In genomic region chr1:156626079-156626438, GRCh38 we compare ENCODE assay signal across 16 cellular contexts. TPM values are rescaled to one million over a fixed set of nuclear protein-coding genes. Genes with fewer than 3 reads are reported as not detected.
A peak's percentile ranks its signal among the peaks of the same experiment; 100 is the strongest.
DNase-seq lines count a peak whose midpoint lies in the region; ATAC-seq, FAIRE-seq and TF ChIP-seq lines count a peak whose summit lies in the region.
"Had no signal": no experiment of that assay in that cellular context is flagged by ENCODE, and none has a peak within 500 bp of the region (broad histone marks: within the 10 kb centered on the region; RNA-seq: fewer than 3 reads in every experiment).

No MANE protein-coding gene starts in this region.

- no peak overlapping the region for H3K4ac ChIP-seq in H9 (ENCODE audit: low read depth, low read length)

- H3K9ac ChIP-seq in H9 (ENCODE audit: extremely low read depth, insufficient read length, low read length) (no peak overlapping the region), astrocyte (ENCODE audit: low read length) (no peak overlapping the region)
- H3K9ac ChIP-seq: GM23248 had no signal

- no peak overlapping the region for H3K4me3 ChIP-seq in CD4-positive, CD25-positive, alpha-beta regulatory T cell (ENCODE audit: low read depth, low read length)
- no peak overlapping the region for H3K4me3 ChIP-seq in astrocyte (ENCODE audit: insufficient read depth, low read depth, low read length)
- H3K4me3 ChIP-seq: GM23248 had no signal

- no peak for FAIRE-seq in astrocyte (lab: Jason Lieb, UNC)
- FAIRE-seq: keratinocyte had no signal

- no peaks in the 10 kb centered on the region for H3K36me3 ChIP-seq in CD4-positive, CD25-positive, alpha-beta regulatory T cell (ENCODE audit: control insufficient read depth, insufficient read depth, low read length)
- H3K36me3 ChIP-seq in astrocyte (ENCODE audit: insufficient read depth, low read length), result no peaks in the 10 kb centered on the region
- H3K36me3 ChIP-seq: gastroesophageal sphincter, vagina had no signal

- H4K91ac ChIP-seq in H9 (ENCODE audit: insufficient read length, low read depth, low read length), result no peak overlapping the region

- no peaks in the 10 kb centered on the region for H3K36me3 Mint-ChIP-seq in CD4-positive, CD25-positive, alpha-beta regulatory T cell
- H3K36me3 Mint-ChIP-seq in H9 (ENCODE audit: insufficient read depth in 1 of 3, low read depth in 3 of 3), result no peaks in the 10 kb centered on the region
- no peaks in the 10 kb centered on the region for H3K36me3 Mint-ChIP-seq in astrocyte (ENCODE audit: low read depth, unreplicated experiment)
- H3K36me3 Mint-ChIP-seq in natural killer cell, result no peaks in the 10 kb centered on the region

- H3K79me1 ChIP-seq in H9 (ENCODE audit: insufficient read depth, low read depth, low read length, poor library complexity, severe bottlenecking), result no peaks in the 10 kb centered on the region

- DNase-seq in CD4-positive, CD25-positive, alpha-beta regulatory T cell, result no peak
- DNase-seq in H9, result no peak
- no peak for DNase-seq in astrocyte (ENCODE audit: low read depth)
- DNase-seq in natural killer cell, result no peak
- no peak for DNase-seq in posterior vena cava (ENCODE audit: low spot score)
- DNase-seq in germinal center (ENCODE audit: low spot score), result no peak
- no peak for DNase-seq in NCI-H524 treated with DMSO at 0.1 percent for 48 hours (lab: John Stamatoyannopoulos, UW)
- DNase-seq in GOT3 (lab: John Stamatoyannopoulos, UW), result no peak
- DNase-seq: NCI-H1436 treated with DMSO at 0.1 percent for 48 hours had no signal

- H4K8ac ChIP-seq in H9 (replicated peaks; ENCODE audit: insufficient read length, low read depth, low read length), result no peak overlapping the region

- no peak overlapping the region for H3K27ac Mint-ChIP-seq in CD4-positive, CD25-positive, alpha-beta regulatory T cell
- H3K27ac Mint-ChIP-seq in H9 (no peak overlapping the region), astrocyte (ENCODE audit: unreplicated experiment) (no peak overlapping the region), natural killer cell (no peak overlapping the region)
- H3K27ac Mint-ChIP-seq: activated CD4-positive, alpha-beta T cell treated with anti-CD3 and anti-CD28 coated beads for 36 hours had no signal

- no peak overlapping the region for H2BK15ac ChIP-seq in H9 (ENCODE audit: low read depth, low read length)

- no peak overlapping the region for H3K14ac ChIP-seq in H9 (ENCODE audit: insufficient read depth, low read length)

- H3K27me3 Mint-ChIP-seq in CD4-positive, CD25-positive, alpha-beta regulatory T cell, result peaks cover 66% of the 10 kb centered on the region
- H3K27me3 Mint-ChIP-seq in H9 (ENCODE audit: low read depth) (peaks cover 88% of the 10 kb centered on the region), astrocyte (ENCODE audit: low read depth, unreplicated experiment) (peaks cover 59% of the 10 kb centered on the region), natural killer cell (ENCODE audit: low read depth in 2 of 2) (peaks cover 51 to 55% of the 10 kb centered on the region in 2 donors)

- ATAC-seq in CD4-positive, CD25-positive, alpha-beta regulatory T cell (ENCODE audit: low read depth in 2 of 2), result no peak
- ATAC-seq in natural killer cell, result no peak

- no peak overlapping the region for H2BK12ac ChIP-seq in H9 (ENCODE audit: insufficient read length, low read depth, low read length)

- TF ChIP-seq CTCF in H9 (conservative IDR thresholded peaks at IDR 0.05) (no peak; the same call in 1 of the 3 replicates), astrocyte (IDR thresholded peaks at IDR 0.05; ENCODE audit: insufficient read depth, low read depth, low read length) (no peak), natural killer cell (IDR thresholded peaks at IDR 0.05) (peak; percentile 67)

- H2BK120ac ChIP-seq in H9 (ENCODE audit: low read depth, low read length, poor library complexity, severe bottlenecking), result no peak overlapping the region

- no peak overlapping the region for H2AFZ ChIP-seq in H9 (ENCODE audit: low read length)
- no peak overlapping the region for H2AFZ ChIP-seq in astrocyte (ENCODE audit: low read depth, low read length)
- H2AFZ ChIP-seq: GM23248 had no signal

- no peak overlapping the region for H2BK20ac ChIP-seq in H9 (ENCODE audit: low read depth, low read length, poor library complexity, severe bottlenecking)

- peak overlapping the region; percentile 70 to 90 (median 84) for H3K4me3 Mint-ChIP-seq in CD4-positive, CD25-positive, alpha-beta regulatory T cell
- peak overlapping the region in 1 of 2 experiments; percentile 86; a peak in 2 of 5 replicates for H3K4me3 Mint-ChIP-seq in H9
- peak overlapping the region; percentile 73 for H3K4me3 Mint-ChIP-seq in astrocyte (ENCODE audit: unreplicated experiment)
- H3K4me3 Mint-ChIP-seq in natural killer cell, result peak overlapping the region; percentile 83

- H3K9me3 Mint-ChIP-seq in CD4-positive, CD25-positive, alpha-beta regulatory T cell, result peaks cover 0 to 2% (median 0%) of the 10 kb centered on the region in 7 donors
- H3K9me3 Mint-ChIP-seq in H9, result no peaks in the 10 kb centered on the region; a peak in 1 of 5 replicates
- H3K9me3 Mint-ChIP-seq in astrocyte (ENCODE audit: unreplicated experiment), result no peaks in the 10 kb centered on the region
- H3K9me3 Mint-ChIP-seq in natural killer cell, result no peaks in the 10 kb centered on the region

- no peak overlapping the region for H4K5ac ChIP-seq in H9 (ENCODE audit: insufficient read length, low read depth, low read length)

- no peak overlapping the region for H3K23ac ChIP-seq in H9 (ENCODE audit: insufficient read length, low read depth, low read length)

- H3K27me3 ChIP-seq in CD4-positive, CD25-positive, alpha-beta regulatory T cell (ENCODE audit: control insufficient read depth, insufficient read depth, low read length), result peaks cover 22% of the 10 kb centered on the region
- H3K27me3 ChIP-seq in H9 (ENCODE audit: insufficient read depth, low read length) (peaks cover 21% of the 10 kb centered on the region), astrocyte (ENCODE audit: insufficient read depth, low read length) (peaks cover 46% of the 10 kb centered on the region)

- peaks cover 20% of the 10 kb centered on the region for H3K4me1 ChIP-seq in CD4-positive, CD25-positive, alpha-beta regulatory T cell (ENCODE audit: control insufficient read depth, insufficient read depth, low read length, poor library complexity, severe bottlenecking)
- H3K4me1 ChIP-seq in H9 (ENCODE audit: insufficient read depth, low read length), result no peaks in the 10 kb centered on the region
- peaks cover 6% of the 10 kb centered on the region for H3K4me1 ChIP-seq in astrocyte (ENCODE audit: insufficient read depth, low read length)

- no peak overlapping the region for H3T11ph ChIP-seq in H9 (ENCODE audit: low read length)

- H3K27ac ChIP-seq in CD4-positive, CD25-positive, alpha-beta regulatory T cell (ENCODE audit: insufficient read depth, low read length, poor library complexity, severe bottlenecking), result no peak overlapping the region
- no peak overlapping the region for H3K27ac ChIP-seq in H9 (ENCODE audit: insufficient read length, low read depth, low read length)
- no peak overlapping the region for H3K27ac ChIP-seq in astrocyte (ENCODE audit: low read depth, low read length)
- H3K27ac ChIP-seq: GM23248 had no signal

- no peak overlapping the region for H2BK5ac ChIP-seq in H9 (ENCODE audit: insufficient read length, low read length)

- no CpG with 5 or more reads among the region's 4 CpGs for WGBS in H9 (ENCODE audit: extremely low coverage, insufficient read length, low lambda C conversion rate)

- H4K20me1 ChIP-seq in H9 (ENCODE audit: control insufficient read depth, insufficient read depth, insufficient read length) (no peaks in the 10 kb centered on the region), astrocyte (ENCODE audit: insufficient read depth, low read length) (no peaks in the 10 kb centered on the region)

- H3K56ac ChIP-seq in H9 (ENCODE audit: insufficient read length, low read depth, low read length), result no peak overlapping the region

- H3K79me2 ChIP-seq in H9 (ENCODE audit: insufficient read depth, low read length) (no peaks in the 10 kb centered on the region), astrocyte (ENCODE audit: insufficient read depth, low read length) (no peaks in the 10 kb centered on the region)

- H2AK5ac ChIP-seq in H9 (ENCODE audit: insufficient read length, low read length), result no peak overlapping the region

- H3K18ac ChIP-seq in H9 (ENCODE audit: insufficient read length, low read depth, low read length), result no peak overlapping the region

- H3K23me2 ChIP-seq in H9 (ENCODE audit: insufficient read length, low read depth, low read length, poor library complexity, severe bottlenecking), result peaks cover 19% of the 10 kb centered on the region

- H3K4me2 ChIP-seq in H9 (ENCODE audit: insufficient read depth, insufficient read length, low read length) (peak overlapping the region; percentile 56), astrocyte (ENCODE audit: low read length) (no peak overlapping the region)

- intact Hi-C loops in natural killer cell (cut with micrococcal nuclease) (loop anchor here (1.0 to 5.0 kb wide), 3 partner anchors 31 to 99 kb away; partner anchors contain the start of gene NES), posterior vena cava (cut with DNase I) (loop anchor here in 1 of 2 donors (2.0 kb wide), 1 partner anchor 31 kb away; no protein-coding TSS in a partner anchor)

- peaks cover 3 to 20% (median 6%) of the 10 kb centered on the region in 4 donors for H3K4me1 Mint-ChIP-seq in CD4-positive, CD25-positive, alpha-beta regulatory T cell
- H3K4me1 Mint-ChIP-seq in H9 (peaks cover 6 to 7% of the 10 kb centered on the region in 2 experiments), astrocyte (ENCODE audit: low read depth, unreplicated experiment) (peaks cover 3% of the 10 kb centered on the region), natural killer cell (peaks cover 7 to 8% of the 10 kb centered on the region in 2 donors)

- no peaks in the 10 kb centered on the region for H3K9me3 ChIP-seq in CD4-positive, CD25-positive, alpha-beta regulatory T cell (ENCODE audit: control insufficient read depth in 2 of 2, low read length in 2 of 2)
- H3K9me3 ChIP-seq in H9 (ENCODE audit: control insufficient read depth, low read depth, low read length), result no peaks in the 10 kb centered on the region
- H3K9me3 ChIP-seq in astrocyte (ENCODE audit: insufficient read depth, low read depth, low read length), result no peaks in the 10 kb centered on the region
- H3K9me3 ChIP-seq: gastroesophageal sphincter, vagina had no signal

RNA-seq across cellular contexts. Expression of gene HAPLN2, which starts 6.8 kb away (rescaled TPM):
- total RNA-seq in CD4-positive, CD25-positive, alpha-beta regulatory T cell, result not detected
- polyA plus RNA-seq in CD4-positive, CD25-positive, alpha-beta regulatory T cell, result not detected
- 0.44 and 0.46 TPM in 2 replicates for total RNA-seq in H9 (2021)
- total RNA-seq in astrocyte, result not detected in 2 replicates
- not detected for total RNA-seq in natural killer cell
- total RNA-seq in posterior vena cava, result 1 to 10 TPM; 4.4 to 8.7 TPM
- total RNA-seq: GM23248; renal cortical epithelial cell; T-helper 1 cell treated with Interleukin-12 subunit alpha and Interleukin-12 subunit beta and Interleukin-4 antibody, amounts not matched to agents 30 ng/mL and 1 ng/mL, for 36 hours; vagina had no signal
- polyA plus RNA-seq: GM23248, keratinocyte had no signal

RNA-seq across cellular contexts. Expression of gene BCAN, which starts 15.9 kb away (rescaled TPM):
- total RNA-seq in CD4-positive, CD25-positive, alpha-beta regulatory T cell, result not detected
- polyA plus RNA-seq in CD4-positive, CD25-positive, alpha-beta regulatory T cell, result not detected
- total RNA-seq in H9 (2021), result 0.88 and 1.2 TPM in 2 replicates
- total RNA-seq in astrocyte, result 0.29 and 0.41 TPM in 2 replicates
- under 1 TPM; 0.18 to 0.25 (median 0.19) TPM for total RNA-seq in natural killer cell
- under 1 TPM; 0.29 to 0.60 TPM for total RNA-seq in posterior vena cava
- total RNA-seq: activated CD4-positive, alpha-beta T cell treated with anti-CD3 and anti-CD28 coated beads for 36 hours; GM23248; T-helper 1 cell treated with Interleukin-12 subunit alpha and Interleukin-12 subunit beta and Interleukin-4 antibody, amounts not matched to agents 30 ng/mL and 1 ng/mL, for 36 hours had no signal
- polyA plus RNA-seq: GM23248, keratinocyte had no signal

RNA-seq across cellular contexts. Expression of gene GPATCH4, which starts 24.8 kb away (rescaled TPM):
- 27.5 TPM for total RNA-seq in CD4-positive, CD25-positive, alpha-beta regulatory T cell
- 10 to 100 TPM; 20.2 to 34.6 (median 27.6) TPM for polyA plus RNA-seq in CD4-positive, CD25-positive, alpha-beta regulatory T cell
- 64.6 and 71.7 TPM in 2 replicates for total RNA-seq in H9 (2021)
- 20.6 and 22.8 TPM in 2 replicates for total RNA-seq in astrocyte
- total RNA-seq in natural killer cell, result 10 to 100 TPM; 19.3 to 27.3 (median 22.1) TPM
- total RNA-seq in posterior vena cava, result 10 to 100 TPM; 28.3 to 37.7 TPM

RNA-seq across cellular contexts. Expression of gene NAXE, which starts 34.5 kb away (rescaled TPM):
- 29.2 TPM for total RNA-seq in CD4-positive, CD25-positive, alpha-beta regulatory T cell
- 100 to 1,000 TPM in 1 of 4 donors, 10 to 100 TPM in 3; 87.3 to 102 (median 92.2) TPM for polyA plus RNA-seq in CD4-positive, CD25-positive, alpha-beta regulatory T cell
- total RNA-seq in H9 (2021) (96.6 and 100 TPM in 2 replicates), astrocyte (48.5 and 51.1 TPM in 2 replicates), natural killer cell (10 to 100 TPM; 32.6 to 52.5 (median 36.6) TPM), posterior vena cava (10 to 100 TPM; 62.5 to 82.1 TPM)

RNA-seq across cellular contexts. Expression of gene TTC24, which starts 46.5 kb away (rescaled TPM):
- total RNA-seq in CD4-positive, CD25-positive, alpha-beta regulatory T cell, result 2.3 TPM
- polyA plus RNA-seq in CD4-positive, CD25-positive, alpha-beta regulatory T cell, result under 1 TPM in 3 of 4 donors, not detected in 1; 0.34 to 0.65 (median 0.35) TPM
- total RNA-seq in H9 (2021), result 0.26 TPM in 1 of 2 replicates, not detected in the other
- total RNA-seq in astrocyte, result not detected in 2 replicates
- total RNA-seq in natural killer cell, result 1 to 10 TPM; 3.3 to 4.1 (median 4.0) TPM
- not detected for total RNA-seq in posterior vena cava
- total RNA-seq: gastroesophageal sphincter, GM23248, renal cortical epithelial cell, vagina had no signal
- polyA plus RNA-seq: GM23248, keratinocyte had no signal
